In genomic region chr3:37994639-37994972, GRCh38 we compare ENCODE assay signal across 9 cellular contexts. TPM values are rescaled to one million over a fixed set of nuclear protein-coding genes. Genes with fewer than 3 reads are reported as not detected.
DNase-seq lines count a peak whose midpoint lies in the region; ATAC-seq and TF ChIP-seq lines count a peak whose summit lies in the region.
"Had no signal": no experiment of that assay in that cellular context is flagged by ENCODE, and none has a peak within 500 bp of the region (broad histone marks: within the 10 kb centered on the region; RNA-seq: fewer than 3 reads in every experiment).

No MANE protein-coding gene starts in this region.

- intact Hi-C loops in natural killer cell (cut with micrococcal nuclease), result no loop called here

- H3K27ac Mint-ChIP-seq in natural killer cell, result peak overlapping the region; percentile 82 to 96

- peak overlapping the region; percentile 88 for H3K4me2 ChIP-seq in BLaER1

- H3K4me3 ChIP-seq in BLaER1, result peak overlapping the region; percentile 77
- H3K4me3 ChIP-seq in HUES64 (ENCODE audit: low read length), result peak overlapping the region; percentile 57

- peak overlapping the region; percentile 91 for H3K4me3 Mint-ChIP-seq in natural killer cell

- H3K36me3 ChIP-seq in BLaER1 (peaks cover 31% of the 10 kb centered on the region), HUES64 (ENCODE audit: insufficient read depth, low read length) (no peaks in the 10 kb centered on the region)

- WGBS in HUES64, result 69% methylated on average over 2 of the region's 2 CpGs

- H3K4me1 Mint-ChIP-seq in natural killer cell, result peaks cover 46 to 59% of the 10 kb centered on the region in 2 donors

- H3K9ac ChIP-seq in BLaER1 (peak overlapping the region; percentile 85), HUES64 (ENCODE audit: low read depth, low read length) (peak overlapping the region; percentile 74; the same call in 1 of the 2 replicates)

- H3K9me3 Mint-ChIP-seq in natural killer cell, result no peaks in the 10 kb centered on the region

- H3K27me3 ChIP-seq in BLaER1, result no peaks in the 10 kb centered on the region
- peaks cover 5% of the 10 kb centered on the region; the same call in 1 of the 2 replicates for H3K27me3 ChIP-seq in HUES64 (ENCODE audit: insufficient read depth, low read length)

- H3K36me3 Mint-ChIP-seq in natural killer cell, result no peaks in the 10 kb centered on the region

- no peaks in the 10 kb centered on the region for H3K9me3 ChIP-seq in BLaER1
- H3K9me3 ChIP-seq in HUES64 (ENCODE audit: insufficient read depth, low read depth, low read length), result no peaks in the 10 kb centered on the region

- no peak for ATAC-seq in natural killer cell
- no peak for ATAC-seq in HG02759 (IDR thresholded peaks at IDR 0.05; ENCODE audit: unreplicated experiment)
- ATAC-seq in GM18867 (IDR thresholded peaks at IDR 0.05; ENCODE audit: unreplicated experiment), result no peak

- H3K27ac ChIP-seq in BLaER1 (peak overlapping the region; percentile 86), HUES64 (ENCODE audit: low read depth, low read length) (no peak overlapping the region), cingulate gyrus (ENCODE audit: low read depth, low read length) (peak overlapping the region; percentile 54)

- peaks cover 52% of the 10 kb centered on the region for H3K4me1 ChIP-seq in BLaER1
- 0 out of 2 replicates have a peak, but pooled peaks cover 13% of the 10 kb centered on the region for H3K4me1 ChIP-seq in HUES64 (ENCODE audit: insufficient read depth, low read length)

- H4K20me1 ChIP-seq in BLaER1, result no peaks in the 10 kb centered on the region

- no peaks in the 10 kb centered on the region for H3K27me3 Mint-ChIP-seq in natural killer cell (ENCODE audit: low read depth in 2 of 2)

- TF ChIP-seq CTCF in natural killer cell (IDR thresholded peaks at IDR 0.05), result no peak

- DNase-seq in natural killer cell (no peak), HK-2 (ENCODE audit: unreplicated experiment) (no peak), GOT3 (lab: John Stamatoyannopoulos, UW) (no peak)
- DNase-seq: NCI-H187 had no signal

RNA-seq across cellular contexts. Expression of gene VILL, which starts 4.0 kb away (rescaled TPM):
- 2.9 TPM for polyA plus RNA-seq in HUES64 (2013, experiment 1 of 2)
- polyA plus RNA-seq in HUES64 (2013, experiment 2 of 2), result 2.5 TPM
- 10 to 100 TPM; 25.6 to 27.8 (median 26.9) TPM for total RNA-seq in natural killer cell

RNA-seq across cellular contexts. Expression of gene PLCD1, which starts 34.8 kb away (rescaled TPM):
- polyA plus RNA-seq in HUES64 (2013, experiment 1 of 2), result 19.6 TPM
- polyA plus RNA-seq in HUES64 (2013, experiment 2 of 2), result 24.5 TPM
- 10 to 100 TPM; 27.7 to 38.1 (median 29.4) TPM for total RNA-seq in natural killer cell

RNA-seq across cellular contexts. Expression of gene DLEC1, which starts 44.4 kb away (rescaled TPM):
- 2.6 TPM for polyA plus RNA-seq in HUES64 (2013, experiment 1 of 2)
- 1.6 TPM for polyA plus RNA-seq in HUES64 (2013, experiment 2 of 2)
- total RNA-seq in natural killer cell, result 1 to 10 TPM; 6.1 to 7.5 (median 7.0) TPM
